1 cellular context compared by ENCODE assay signal in the genomic region with DNA sequence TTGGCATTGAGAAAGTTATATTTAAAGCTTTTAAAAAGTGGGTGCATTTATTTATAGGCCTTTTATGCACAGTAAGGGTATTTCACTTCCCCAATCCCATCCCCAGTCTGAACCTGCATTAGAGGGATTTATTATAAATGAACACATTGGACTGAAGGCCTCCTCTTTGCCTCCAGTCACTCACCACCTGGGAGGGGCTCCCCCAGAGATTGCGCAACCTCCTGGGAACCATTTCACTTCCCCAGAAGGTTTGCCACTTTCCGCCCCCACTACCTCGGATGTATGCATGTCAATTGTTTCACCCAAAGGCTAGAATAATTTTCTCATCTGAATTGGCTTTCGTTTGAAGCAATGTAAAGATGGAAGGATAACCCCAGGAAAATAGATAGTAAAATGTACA.
A peak's percentile ranks its signal among the peaks of the same experiment; 100 is the strongest.
TF ChIP-seq lines count a peak whose summit lies in the region.

No MANE protein-coding gene starts in this region.

TF ChIP-seq in K562, 482 proteins besides CTCF, POLR2A, EP300 and RAD21 (continued from another document):
- TF ChIP-seq, protein P1, sequence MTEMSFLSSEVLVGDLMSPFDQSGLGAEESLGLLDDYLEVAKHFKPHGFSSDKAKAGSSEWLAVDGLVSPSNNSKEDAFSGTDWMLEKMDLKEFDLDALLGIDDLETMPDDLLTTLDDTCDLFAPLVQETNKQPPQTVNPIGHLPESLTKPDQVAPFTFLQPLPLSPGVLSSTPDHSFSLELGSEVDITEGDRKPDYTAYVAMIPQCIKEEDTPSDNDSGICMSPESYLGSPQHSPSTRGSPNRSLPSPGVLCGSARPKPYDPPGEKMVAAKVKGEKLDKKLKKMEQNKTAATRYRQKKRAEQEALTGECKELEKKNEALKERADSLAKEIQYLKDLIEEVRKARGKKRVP (CRISPR knock-in tag; IDR thresholded peaks at IDR 0.05) = no peak
- TF ChIP-seq TAF9B (IDR thresholded peaks at IDR 0.05; ENCODE audit: partially characterized antibody) = no peak
- no peak for TF ChIP-seq ZNF217 (CRISPR knock-in tag; IDR thresholded peaks at IDR 0.05)
- no peak for TF ChIP-seq HNRNPUL1 (IDR thresholded peaks at IDR 0.05; ENCODE audit: low read length)
- TF ChIP-seq PCBP2 (IDR thresholded peaks at IDR 0.05; ENCODE audit: low read depth, low read length, poor library complexity, severe bottlenecking) = no peak
- TF ChIP-seq, protein P2, sequence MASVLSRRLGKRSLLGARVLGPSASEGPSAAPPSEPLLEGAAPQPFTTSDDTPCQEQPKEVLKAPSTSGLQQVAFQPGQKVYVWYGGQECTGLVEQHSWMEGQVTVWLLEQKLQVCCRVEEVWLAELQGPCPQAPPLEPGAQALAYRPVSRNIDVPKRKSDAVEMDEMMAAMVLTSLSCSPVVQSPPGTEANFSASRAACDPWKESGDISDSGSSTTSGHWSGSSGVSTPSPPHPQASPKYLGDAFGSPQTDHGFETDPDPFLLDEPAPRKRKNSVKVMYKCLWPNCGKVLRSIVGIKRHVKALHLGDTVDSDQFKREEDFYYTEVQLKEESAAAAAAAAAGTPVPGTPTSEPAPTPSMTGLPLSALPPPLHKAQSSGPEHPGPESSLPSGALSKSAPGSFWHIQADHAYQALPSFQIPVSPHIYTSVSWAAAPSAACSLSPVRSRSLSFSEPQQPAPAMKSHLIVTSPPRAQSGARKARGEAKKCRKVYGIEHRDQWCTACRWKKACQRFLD (CRISPR knock-in tag; IDR thresholded peaks at IDR 0.05) = no peak
- TF ChIP-seq HDAC8 (tag; IDR thresholded peaks at IDR 0.05) = no peak
- TF ChIP-seq ARNT (IDR thresholded peaks at IDR 0.05) = no peak
- TF ChIP-seq SREBF1 (IDR thresholded peaks at IDR 0.05; ENCODE audit: borderline replicate concordance, low read depth, low read length) = no peak
- TF ChIP-seq ETV5 (CRISPR knock-in tag; IDR thresholded peaks at IDR 0.05; ENCODE audit: low read depth) = no peak
- TF ChIP-seq GATAD2B (IDR thresholded peaks at IDR 0.05; ENCODE audit: borderline replicate concordance) = no peak
- no peak for TF ChIP-seq ZNF165 (CRISPR knock-in tag; IDR thresholded peaks at IDR 0.05; ENCODE audit: borderline replicate concordance)
- no peak for TF ChIP-seq ZNF589 (CRISPR knock-in tag; IDR thresholded peaks at IDR 0.05; ENCODE audit: low read depth)
- TF ChIP-seq PHB (CRISPR knock-in tag; IDR thresholded peaks at IDR 0.05) = no peak
- TF ChIP-seq ZNF77 (CRISPR knock-in tag; IDR thresholded peaks at IDR 0.05) = no peak
- TF ChIP-seq TCF7 (IDR thresholded peaks at IDR 0.05; ENCODE audit: borderline replicate concordance) = no peak
- no peak for TF ChIP-seq MCM7 (IDR thresholded peaks at IDR 0.05)
- TF ChIP-seq, protein P3, sequence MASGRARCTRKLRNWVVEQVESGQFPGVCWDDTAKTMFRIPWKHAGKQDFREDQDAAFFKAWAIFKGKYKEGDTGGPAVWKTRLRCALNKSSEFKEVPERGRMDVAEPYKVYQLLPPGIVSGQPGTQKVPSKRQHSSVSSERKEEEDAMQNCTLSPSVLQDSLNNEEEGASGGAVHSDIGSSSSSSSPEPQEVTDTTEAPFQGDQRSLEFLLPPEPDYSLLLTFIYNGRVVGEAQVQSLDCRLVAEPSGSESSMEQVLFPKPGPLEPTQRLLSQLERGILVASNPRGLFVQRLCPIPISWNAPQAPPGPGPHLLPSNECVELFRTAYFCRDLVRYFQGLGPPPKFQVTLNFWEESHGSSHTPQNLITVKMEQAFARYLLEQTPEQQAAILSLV (tag; IDR thresholded peaks at IDR 0.05) = peak; percentile 83
- TF ChIP-seq, protein P4, sequence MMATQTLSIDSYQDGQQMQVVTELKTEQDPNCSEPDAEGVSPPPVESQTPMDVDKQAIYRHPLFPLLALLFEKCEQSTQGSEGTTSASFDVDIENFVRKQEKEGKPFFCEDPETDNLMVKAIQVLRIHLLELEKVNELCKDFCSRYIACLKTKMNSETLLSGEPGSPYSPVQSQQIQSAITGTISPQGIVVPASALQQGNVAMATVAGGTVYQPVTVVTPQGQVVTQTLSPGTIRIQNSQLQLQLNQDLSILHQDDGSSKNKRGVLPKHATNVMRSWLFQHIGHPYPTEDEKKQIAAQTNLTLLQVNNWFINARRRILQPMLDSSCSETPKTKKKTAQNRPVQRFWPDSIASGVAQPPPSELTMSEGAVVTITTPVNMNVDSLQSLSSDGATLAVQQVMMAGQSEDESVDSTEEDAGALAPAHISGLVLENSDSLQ (IDR thresholded peaks at IDR 0.05) = no peak
- no peak for TF ChIP-seq ZNF584 (CRISPR knock-in tag; IDR thresholded peaks at IDR 0.05; ENCODE audit: low read depth)
- TF ChIP-seq, protein P5, sequence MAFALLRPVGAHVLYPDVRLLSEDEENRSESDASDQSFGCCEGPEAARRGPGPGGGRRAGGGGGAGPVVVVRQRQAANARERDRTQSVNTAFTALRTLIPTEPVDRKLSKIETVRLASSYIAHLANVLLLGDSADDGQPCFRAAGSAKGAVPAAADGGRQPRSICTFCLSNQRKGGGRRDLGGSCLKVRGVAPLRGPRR (CRISPR knock-in tag; IDR thresholded peaks at IDR 0.05) = no peak
- TF ChIP-seq COPS2 (conservative IDR thresholded peaks at IDR 0.05) = no peak
- TF ChIP-seq, protein P6, sequence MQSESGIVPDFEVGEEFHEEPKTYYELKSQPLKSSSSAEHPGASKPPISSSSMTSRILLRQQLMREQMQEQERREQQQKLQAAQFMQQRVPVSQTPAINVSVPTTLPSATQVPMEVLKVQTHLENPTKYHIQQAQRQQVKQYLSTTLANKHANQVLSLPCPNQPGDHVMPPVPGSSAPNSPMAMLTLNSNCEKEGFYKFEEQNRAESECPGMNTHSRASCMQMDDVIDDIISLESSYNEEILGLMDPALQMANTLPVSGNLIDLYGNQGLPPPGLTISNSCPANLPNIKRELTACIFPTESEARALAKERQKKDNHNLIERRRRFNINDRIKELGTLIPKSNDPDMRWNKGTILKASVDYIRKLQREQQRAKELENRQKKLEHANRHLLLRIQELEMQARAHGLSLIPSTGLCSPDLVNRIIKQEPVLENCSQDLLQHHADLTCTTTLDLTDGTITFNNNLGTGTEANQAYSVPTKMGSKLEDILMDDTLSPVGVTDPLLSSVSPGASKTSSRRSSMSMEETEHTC (IDR thresholded peaks at IDR 0.05) = no peak
- TF ChIP-seq CEBPG (CRISPR knock-in tag; IDR thresholded peaks at IDR 0.05) = peak; percentile 39; the same call in 1 of the 2 replicates
- TF ChIP-seq CEBPG (tag; conservative IDR thresholded peaks at IDR 0.05 in 1 of 2, IDR thresholded peaks at IDR 0.05 in 1 of 2) = peak; percentile 77 to 94
- no peak for TF ChIP-seq CREM (IDR thresholded peaks at IDR 0.05; ENCODE audit: low read depth)
- TF ChIP-seq, protein P7, sequence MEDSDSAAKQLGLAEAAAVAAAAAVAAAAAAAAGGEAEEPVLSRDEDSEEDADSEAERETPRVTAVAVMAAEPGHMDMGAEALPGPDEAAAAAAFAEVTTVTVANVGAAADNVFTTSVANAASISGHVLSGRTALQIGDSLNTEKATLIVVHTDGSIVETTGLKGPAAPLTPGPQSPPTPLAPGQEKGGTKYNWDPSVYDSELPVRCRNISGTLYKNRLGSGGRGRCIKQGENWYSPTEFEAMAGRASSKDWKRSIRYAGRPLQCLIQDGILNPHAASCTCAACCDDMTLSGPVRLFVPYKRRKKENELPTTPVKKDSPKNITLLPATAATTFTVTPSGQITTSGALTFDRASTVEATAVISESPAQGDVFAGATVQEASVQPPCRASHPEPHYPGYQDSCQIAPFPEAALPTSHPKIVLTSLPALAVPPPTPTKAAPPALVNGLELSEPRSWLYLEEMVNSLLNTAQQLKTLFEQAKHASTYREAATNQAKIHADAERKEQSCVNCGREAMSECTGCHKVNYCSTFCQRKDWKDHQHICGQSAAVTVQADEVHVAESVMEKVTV (CRISPR knock-in tag; IDR thresholded peaks at IDR 0.05) = no peak
TF ChIP-seq in K562: peak in this region for 4.
